In genomic region chr1:90964444-90965035, GRCh38 we compare ENCODE assay signal across 7 cellular contexts. TPM values are rescaled to one million over a fixed set of nuclear protein-coding genes. Genes with fewer than 3 reads are reported as not detected.
DNase-seq lines count a peak whose midpoint lies in the region; ATAC-seq and TF ChIP-seq lines count a peak whose summit lies in the region.

No MANE protein-coding gene starts in this region.

- no peak for TF ChIP-seq POLR2A in stomach (IDR thresholded peaks at IDR 0.05)

- no peak for DNase-seq in GM13977 (ENCODE audit: low spot score)
- DNase-seq in NAMALWA (ENCODE audit: low spot score) = peak; percentile 49
- DNase-seq in mammary epithelial cell = peak; percentile 13
- DNase-seq in anterior cingulate cortex (lab: John Stamatoyannopoulos, UW) = no peak
- no peak for DNase-seq in stomach

- no peaks in the 10 kb centered on the region for H3F3A ChIP-seq in neural cell (ENCODE audit: insufficient read depth, low read length, poor library complexity, severe bottlenecking)

- ATAC-seq in HG02571 (IDR thresholded peaks at IDR 0.05; ENCODE audit: unreplicated experiment) = no peak

- H3K9me2 ChIP-seq in neural cell (ENCODE audit: insufficient read depth, low read length) = no peaks in the 10 kb centered on the region

- H2AFZ ChIP-seq in mammary epithelial cell (ENCODE audit: low read depth, low read length) (no peak overlapping the region), neural cell (ENCODE audit: low read depth, low read length) (no peak overlapping the region)

- WGBS in mammary epithelial cell (ENCODE audit: low coverage, missing lambda C conversion rate) = 0% methylated on average over 1 of the region's 1 CpG
- 47 to 83% (median 53%) methylated on average over 1 of the region's 1 CpG for WGBS in stomach, 5 donors

- peak; percentile 81 for TF ChIP-seq RAD21 in neural cell (conservative IDR thresholded peaks at IDR 0.05)

- no peak overlapping the region for H3K9ac ChIP-seq in mammary epithelial cell (ENCODE audit: insufficient read depth, low read length)
- no peak overlapping the region for H3K9ac ChIP-seq in neural cell (ENCODE audit: low read length)

- H3K9me3 ChIP-seq in mammary epithelial cell (replicated peaks; ENCODE audit: insufficient read depth, low read length) (no peaks in the 10 kb centered on the region), neural cell (ENCODE audit: low read length) (no peaks in the 10 kb centered on the region), stomach (no peaks in the 10 kb centered on the region)

- H3K27ac ChIP-seq in mammary epithelial cell (ENCODE audit: insufficient read depth, low read depth, low read length) (no peak overlapping the region), neural cell (ENCODE audit: low read length) (no peak overlapping the region), stomach (no peak overlapping the region)

- no peak overlapping the region for H3K4me2 ChIP-seq in mammary epithelial cell (ENCODE audit: insufficient read depth, low read depth, low read length)
- H3K4me2 ChIP-seq in neural cell (ENCODE audit: low read length) = no peak overlapping the region

- H3K36me3 ChIP-seq in mammary epithelial cell (ENCODE audit: insufficient read depth, low read length) (peaks cover 5% of the 10 kb centered on the region), neural cell (ENCODE audit: insufficient read depth, low read length) (peaks cover 1% of the 10 kb centered on the region), stomach (peaks cover 0 to 1% (median 0%) of the 10 kb centered on the region in 4 donors)

- TF ChIP-seq EP300 in neural cell (conservative IDR thresholded peaks at IDR 0.05; ENCODE audit: poor library complexity, severe bottlenecking) (no peak), stomach (IDR thresholded peaks at IDR 0.05) (no peak)

- TF ChIP-seq CTCF in GM13977 (IDR thresholded peaks at IDR 0.05; ENCODE audit: extremely low read depth, insufficient read depth, missing control alignments) (peak; percentile 42), mammary epithelial cell (conservative IDR thresholded peaks at IDR 0.05 in 1 of 2, IDR thresholded peaks at IDR 0.05 in 1 of 2; ENCODE audit: extremely low read depth in 1 of 2, insufficient read depth in 1 of 2, low read depth in 1 of 2, low read length in 2 of 2) (peak; percentile 27 to 36), neural cell (IDR thresholded peaks at IDR 0.05; ENCODE audit: poor library complexity, severe bottlenecking) (peak; percentile 75), stomach (IDR thresholded peaks at IDR 0.05) (peak in 1 of 7 experiments; percentile 4)

- H3K4me1 ChIP-seq in mammary epithelial cell (ENCODE audit: insufficient read depth, low read length) (peaks cover 11% of the 10 kb centered on the region), stomach (peaks cover 0 to 19% (median 7%) of the 10 kb centered on the region in 4 donors)

- H3K79me2 ChIP-seq in mammary epithelial cell (ENCODE audit: insufficient read depth, low read length) (peaks cover 78% of the 10 kb centered on the region), neural cell (replicated peaks; ENCODE audit: insufficient read depth, low read length) (peaks cover 32% of the 10 kb centered on the region)

- H4K20me1 ChIP-seq in mammary epithelial cell (ENCODE audit: insufficient read depth, low read length) (no peaks in the 10 kb centered on the region), neural cell (ENCODE audit: insufficient read depth) (peaks cover 3% of the 10 kb centered on the region)

- dilution Hi-C loops in mammary epithelial cell (cut with HindIII; ENCODE audit: low sequenced_read_pairs) = no loop called here

- in situ Hi-C loops in GM13977 (cut with MboI; ENCODE audit: low pct_unique_long_range_greater_than_20kb, low sequenced_read_pairs, unreplicated experiment) (loop anchor here (25.0 kb wide), 1 partner anchor 227 kb away; no protein-coding TSS in a partner anchor), mammary epithelial cell (cut with MboI; ENCODE audit: low sequenced_read_pairs in 2 of 2) (no loop called here)

- CTCF ChIA-PET in mammary epithelial cell (lab: Charles Lee; ENCODE audit: low non-redundant PET) = interaction anchor here (1.0 kb wide), 1 partner anchor 243 kb away, joined by 4 read pairs; no protein-coding TSS in a partner anchor

- H3K4me3 ChIP-seq in mammary epithelial cell (replicated peaks in 1 of 3; ENCODE audit: insufficient read depth in 1 of 3, low read depth in 2 of 3, low read length in 3 of 3) (no peak overlapping the region), neural cell (ENCODE audit: low read length) (no peak overlapping the region), stomach (no peak overlapping the region)

- BruUV-seq in mammary epithelial cell (replicated peaks; lab: Mats Ljungman, UMichigan) = no TSS peak

- intact Hi-C loops in mammary epithelial cell (cut with micrococcal nuclease) (loop anchor here (1.0 to 10.0 kb wide), 2 partner anchors 243 to 830 kb away; no protein-coding TSS in a partner anchor), stomach (cut with DNase I; ENCODE audit: low total_unique reads) (no loop called here)

- H3K27me3 ChIP-seq in mammary epithelial cell (ENCODE audit: insufficient read depth, low read length) = no peaks in the 10 kb centered on the region
- H3K27me3 ChIP-seq in neural cell (ENCODE audit: insufficient read depth, low read depth, low read length) = no peaks in the 10 kb centered on the region
- H3K27me3 ChIP-seq in stomach = no peaks in the 10 kb centered on the region

TF ChIP-seq in neural cell, 6 proteins besides CTCF, POLR2A, EP300 and RAD21:
- TF ChIP-seq TAF1 (IDR thresholded peaks at IDR 0.05; ENCODE audit: low read depth) (no peak), REST (IDR thresholded peaks at IDR 0.05; ENCODE audit: borderline replicate concordance) (no peak), EZH2 (IDR thresholded peaks at IDR 0.05; ENCODE audit: borderline replicate concordance, insufficient read depth, low read length, poor library complexity, severe bottlenecking) (no peak), POLR2AphosphoS5 (IDR thresholded peaks at IDR 0.05) (no peak), MXI1 (conservative IDR thresholded peaks at IDR 0.05; ENCODE audit: poor library complexity, severe bottlenecking) (no peak), SMC3 (conservative IDR thresholded peaks at IDR 0.05; ENCODE audit: poor library complexity) (peak; percentile 82)

RNA-seq across cellular contexts. Expression of gene ZNF644, which starts 57.3 kb away (rescaled TPM):
- total RNA-seq in mammary epithelial cell (10 to 100 TPM; 45.1 to 77.3 TPM), stomach (100 to 1,000 TPM in 1 of 5 donors, 10 to 100 TPM in 4; 33.3 to 134 (median 63.0) TPM)
- polyA plus RNA-seq in mammary epithelial cell (11.0 TPM), neural cell (59.9 and 71.7 TPM in 2 replicates), stomach (10 to 100 TPM; 13.2 to 19.6 (median 15.9) TPM)
- polyA minus RNA-seq in mammary epithelial cell (92.6 TPM), neural cell (306 and 313 TPM in 2 replicates)

Comparison
In these comparisons a context has a peak if more than half of its experiments do, and no peak if none do; other contexts are left out.
1. DNase-seq: peak in NAMALWA (single experiment) and mammary epithelial cell (single experiment); none in GM13977 (single experiment), anterior cingulate cortex (0 of 58) and stomach (single experiment).